ENCODE assay signal across 11 cellular contexts in genomic region chr7:12771378-12771877, GRCh38.
DNase-seq lines count a peak whose midpoint lies in the region; ATAC-seq and TF ChIP-seq lines count a peak whose summit lies in the region.
"Had no signal": no experiment of that assay in that cellular context is flagged by ENCODE, and none has a peak within 500 bp of the region (broad histone marks: within the 10 kb centered on the region; RNA-seq: fewer than 3 reads in every experiment).

No MANE protein-coding gene starts in this region.

- ATAC-seq in HG03139 (IDR thresholded peaks at IDR 0.05; ENCODE audit: unreplicated experiment) = no peak
- ATAC-seq in GM19328 (IDR thresholded peaks at IDR 0.05; ENCODE audit: unreplicated experiment) = no peak
- ATAC-seq: activated CD8-positive, alpha-beta T cell treated with anti-CD3 and anti-CD28 coated beads for 36 hours had no signal

- peaks cover 17% of the 10 kb centered on the region for H3K27me3 Mint-ChIP-seq in activated T-helper 1 cell treated with anti-CD3 and anti-CD28 coated beads, Interleukin-12 subunit alpha, Interleukin-12 subunit beta, Interleukin-2, Interleukin-4 antibody, amounts not matched to agents 30 ng/mL and 10 ng/mL and 1 ng/mL, durations not matched to agents 14 hours and 24 hours and 36 hours (ENCODE audit: insufficient read depth)

- H3K9me3 Mint-ChIP-seq in activated T-helper 1 cell treated with anti-CD3 and anti-CD28 coated beads, Interleukin-12 subunit alpha, Interleukin-12 subunit beta, Interleukin-2, Interleukin-4 antibody, amounts not matched to agents 30 ng/mL and 10 ng/mL and 1 ng/mL, durations not matched to agents 14 hours and 24 hours and 36 hours = no peaks in the 10 kb centered on the region
- H3K9me3 Mint-ChIP-seq: activated CD8-positive, alpha-beta T cell treated with anti-CD3 and anti-CD28 coated beads for 36 hours had no signal

- peak; percentile 70 for DNase-seq in AG10803 (ENCODE audit: low read depth)
- peak; percentile 73 to 95 for DNase-seq in NCI-H2081 (lab: John Stamatoyannopoulos, UW)
- peak; percentile 17 for DNase-seq in cerebellum (ENCODE audit: low spot score)
- DNase-seq in middle frontal gyrus (ENCODE audit: extremely low spot score, low spot score) = peak; percentile 5
- no peak for DNase-seq in T-helper 1 cell
- no peak for DNase-seq in activated T-helper 1 cell treated with anti-CD3 and anti-CD28 coated beads, Interleukin-12 subunit alpha, Interleukin-12 subunit beta, Interleukin-2, Interleukin-4 antibody, amounts not matched to agents 30 ng/mL and 10 ng/mL and 1 ng/mL, durations not matched to agents 14 hours and 24 hours and 36 hours (ENCODE audit: low spot score)
- DNase-seq: activated CD8-positive, alpha-beta T cell treated with anti-CD3 and anti-CD28 coated beads for 36 hours; CD4-positive, CD25-positive, alpha-beta regulatory T cell; stimulated activated naive CD4-positive, alpha-beta T cell treated with Interleukin-2 at 50 U/mL for 16 hours had no signal

- H3K4me1 Mint-ChIP-seq in activated T-helper 1 cell treated with anti-CD3 and anti-CD28 coated beads, Interleukin-12 subunit alpha, Interleukin-12 subunit beta, Interleukin-2, Interleukin-4 antibody, amounts not matched to agents 30 ng/mL and 10 ng/mL and 1 ng/mL, durations not matched to agents 14 hours and 24 hours and 36 hours (ENCODE audit: low read depth) = no peaks in the 10 kb centered on the region
- H3K4me1 Mint-ChIP-seq: CD4-positive, CD25-positive, alpha-beta regulatory T cell had no signal

- H3K4me3 ChIP-seq in AG10803 (ENCODE audit: low read length) = peak overlapping the region; percentile 21

- intact Hi-C loops in activated T-helper 1 cell treated with anti-CD3 and anti-CD28 coated beads, Interleukin-12 subunit alpha, Interleukin-12 subunit beta, Interleukin-2, Interleukin-4 antibody, amounts not matched to agents 30 ng/mL and 10 ng/mL and 1 ng/mL, durations not matched to agents 14 hours and 24 hours and 36 hours (cut with micrococcal nuclease) = no loop called here

- no peak overlapping the region for H3K4me3 Mint-ChIP-seq in activated T-helper 1 cell treated with anti-CD3 and anti-CD28 coated beads, Interleukin-12 subunit alpha, Interleukin-12 subunit beta, Interleukin-2, Interleukin-4 antibody, amounts not matched to agents 30 ng/mL and 10 ng/mL and 1 ng/mL, durations not matched to agents 14 hours and 24 hours and 36 hours
- H3K4me3 Mint-ChIP-seq: activated CD8-positive, alpha-beta T cell treated with anti-CD3 and anti-CD28 coated beads for 36 hours; CD4-positive, CD25-positive, alpha-beta regulatory T cell had no signal

- no peaks in the 10 kb centered on the region for H3K36me3 Mint-ChIP-seq in activated T-helper 1 cell treated with anti-CD3 and anti-CD28 coated beads, Interleukin-12 subunit alpha, Interleukin-12 subunit beta, Interleukin-2, Interleukin-4 antibody, amounts not matched to agents 30 ng/mL and 10 ng/mL and 1 ng/mL, durations not matched to agents 14 hours and 24 hours and 36 hours (ENCODE audit: low read depth)
- H3K36me3 Mint-ChIP-seq: CD4-positive, CD25-positive, alpha-beta regulatory T cell had no signal

- TF ChIP-seq CTCF in AG10803 (conservative IDR thresholded peaks at IDR 0.05; ENCODE audit: low read length) = no peak

- no peak overlapping the region for H3K27ac Mint-ChIP-seq in activated T-helper 1 cell treated with anti-CD3 and anti-CD28 coated beads, Interleukin-12 subunit alpha, Interleukin-12 subunit beta, Interleukin-2, Interleukin-4 antibody, amounts not matched to agents 30 ng/mL and 10 ng/mL and 1 ng/mL, durations not matched to agents 14 hours and 24 hours and 36 hours
- H3K27ac Mint-ChIP-seq: activated CD8-positive, alpha-beta T cell treated with anti-CD3 and anti-CD28 coated beads for 36 hours; CD4-positive, CD25-positive, alpha-beta regulatory T cell had no signal

Comparison
In these comparisons a context has a peak if more than half of its experiments do, and no peak if none do; other contexts are left out.
1. DNase-seq: peak in AG10803 (single experiment), NCI-H2081 (2 of 2), cerebellum (single experiment) and middle frontal gyrus (single experiment); none in T-helper 1 cell (0 of 5) and activated T-helper 1 cell treated with anti-CD3 and anti-CD28 coated beads, Interleukin-12 subunit alpha, Interleukin-12 subunit beta, Interleukin-2, Interleukin-4 antibody, amounts not matched to agents 30 ng/mL and 10 ng/mL and 1 ng/mL, durations not matched to agents 14 hours and 24 hours and 36 hours (single experiment).